ENCODE assay signal across 29 cellular contexts in genomic region chr3:45234250-45234649, GRCh38. TPM values are rescaled to one million over a fixed set of nuclear protein-coding genes. Genes with fewer than 3 reads are reported as not detected.
"Had no signal": no experiment of that assay in that cellular context is flagged by ENCODE, and none has a peak within 500 bp of the region (broad histone marks: within the 10 kb centered on the region; RNA-seq: fewer than 3 reads in every experiment).

No MANE protein-coding gene starts in this region.

- H3K4me3 ChIP-seq: esophagus muscularis mucosa, pancreas, prostate gland, skin epidermis, stomach, tibial artery, upper lobe of right lung had no signal

- H3K27ac ChIP-seq: esophagus muscularis mucosa, pancreas, prostate gland, skin epidermis, stomach, tibial artery, upper lobe of right lung had no signal

- H3K4me3 Mint-ChIP-seq: activated CD4-positive, alpha-beta memory T cell treated with anti-CD3 and anti-CD28 coated beads, Interleukin-2, amount 10 ng/mL, durations not matched to agents 7 days and 5 days; activated CD4-positive, alpha-beta T cell treated with anti-CD3 and anti-CD28 coated beads, Interleukin-2, amount 10 ng/mL, durations not matched to agents 7 days and 5 days; activated naive CD8-positive, alpha-beta T cell; dendritic cell treated with granulocyte-macrophage colony-stimulating factor and Interleukin-4, amounts not matched to agents 40 ng/mL and 50 ng/mL, for 4 days; endodermal cell; naive thymus-derived CD4-positive, alpha-beta T cell; stimulated activated memory B cell treated with anti-CD40 and anti-IgM and Interleukin-4, amounts not matched to agents 10 μg/mL and 1 μg/mL and 100 μg/mL, for 72 hours; WTC11 had no signal

- H3K36me3 Mint-ChIP-seq: activated naive CD8-positive, alpha-beta T cell; stimulated activated memory B cell treated with anti-CD40 and anti-IgM and Interleukin-4, amounts not matched to agents 10 μg/mL and 1 μg/mL and 100 μg/mL, for 72 hours; WTC11 had no signal

- H3K4me1 Mint-ChIP-seq: endodermal cell; stimulated activated memory B cell treated with anti-CD40 and anti-IgM and Interleukin-4, amounts not matched to agents 10 μg/mL and 1 μg/mL and 100 μg/mL, for 72 hours had no signal

- H3K9me3 Mint-ChIP-seq: dendritic cell treated with granulocyte-macrophage colony-stimulating factor and Interleukin-4, amounts not matched to agents 40 ng/mL and 50 ng/mL, for 4 days had no signal

- H3K9me3 ChIP-seq: esophagus muscularis mucosa, pancreas, prostate gland, stomach, tibial artery, upper lobe of right lung had no signal

- H3K36me3 ChIP-seq: esophagus muscularis mucosa, pancreas, prostate gland, stomach, tibial artery, upper lobe of right lung had no signal

- ATAC-seq: left cardiac atrium; left ventricle myocardium superior; naive thymus-derived CD4-positive, alpha-beta T cell; pancreas; sciatic nerve; stimulated activated memory B cell treated with anti-CD40 and anti-IgM and Interleukin-4, amounts not matched to agents 10 μg/mL and 1 μg/mL and 100 μg/mL, for 72 hours; upper lobe of right lung; WTC11 had no signal

- H3K27me3 ChIP-seq: pancreas had no signal

- H3K27ac Mint-ChIP-seq: activated CD4-positive, alpha-beta memory T cell treated with anti-CD3 and anti-CD28 coated beads, Interleukin-2, amount 10 ng/mL, durations not matched to agents 7 days and 5 days; activated CD4-positive, alpha-beta T cell treated with anti-CD3 and anti-CD28 coated beads, Interleukin-2, amount 10 ng/mL, durations not matched to agents 7 days and 5 days; activated naive CD8-positive, alpha-beta T cell; dendritic cell treated with granulocyte-macrophage colony-stimulating factor and Interleukin-4, amounts not matched to agents 40 ng/mL and 50 ng/mL, for 4 days; endodermal cell; naive thymus-derived CD4-positive, alpha-beta T cell; stimulated activated memory B cell treated with anti-CD40 and anti-IgM and Interleukin-4, amounts not matched to agents 10 μg/mL and 1 μg/mL and 100 μg/mL, for 72 hours; WTC11 had no signal

- H3K4me1 ChIP-seq: esophagus muscularis mucosa, pancreas, prostate gland, stomach, tibial artery, upper lobe of right lung had no signal

- DNase-seq: activated CD4-positive, alpha-beta memory T cell treated with anti-CD3 and anti-CD28 coated beads, Interleukin-2, amount 10 ng/mL, durations not matched to agents 7 days and 5 days; activated CD4-positive, alpha-beta T cell treated with anti-CD3 and anti-CD28 coated beads for 1 hour; activated CD4-positive, alpha-beta T cell treated with anti-CD3 and anti-CD28 coated beads, Interleukin-2, amount 10 ng/mL, durations not matched to agents 7 days and 5 days; activated effector memory CD4-positive, alpha-beta T cell treated with Interleukin-2 at 50 U/mL for 16 hours; activated naive CD4-positive, alpha-beta T cell treated with Interleukin-2 at 50 U/mL for 16 hours; central memory CD4-positive, alpha-beta T cell; endodermal cell; foreskin melanocyte; left cardiac atrium; left ventricle myocardium superior; naive thymus-derived CD4-positive, alpha-beta T cell; nucleus accumbens; pancreas; retina; stimulated activated CD4-positive, alpha-beta T cell treated with anti-CD3 and anti-CD28 coated beads, Interleukin-12 subunit alpha, Interleukin-12 subunit beta, amount 100 ng/mL, for 4 hours; stimulated activated CD4-positive, alpha-beta T cell treated with anti-CD3 and anti-CD28 coated beads, Interleukin-4, amount 100 ng/mL, for 24 hours; stomach; SW 1271; T-helper 2 cell; tibial artery; upper lobe of right lung had no signal

RNA-seq across cellular contexts. Expression of gene TMEM158, which starts 8.2 kb away (rescaled TPM):
- total RNA-seq: activated CD4-positive, alpha-beta memory T cell treated with anti-CD3 and anti-CD28 coated beads, Interleukin-2, amount 10 ng/mL, durations not matched to agents 7 days and 5 days had no signal
